Comparison of ENCODE assay signal across 15 cellular contexts in genomic region chr7:13115157-13115772, GRCh38.
A peak's percentile ranks its signal among the peaks of the same experiment; 100 is the strongest.
DNase-seq lines count a peak whose midpoint lies in the region; ATAC-seq and TF ChIP-seq lines count a peak whose summit lies in the region.
"Had no signal": no experiment of that assay in that cellular context is flagged by ENCODE, and none has a peak within 500 bp of the region (broad histone marks: within the 10 kb centered on the region; RNA-seq: fewer than 3 reads in every experiment).

No MANE protein-coding gene starts in this region.

- H3K36me3 ChIP-seq in Caco-2 (ENCODE audit: control insufficient read depth, insufficient read depth, low read length) (no peaks in the 10 kb centered on the region), transverse colon (no peaks in the 10 kb centered on the region)

- POLR2A ChIA-PET in Caco-2 (lab: Charles Lee): interaction anchor here (0.7 to 2.6 kb wide), 3 partner anchors 98 to 428 kb away, joined by 4 to 10 read pairs (median 4); partner anchors contain the start of gene ARL4A

- H3K9me3 ChIP-seq in Caco-2: no peaks in the 10 kb centered on the region
- H3K9me3 ChIP-seq in transverse colon: no peaks in the 10 kb centered on the region

- WGBS in transverse colon (ENCODE audit: low coverage in 1 of 2), 2 donors: 57 to 67% methylated on average over 5 of the region's 5 CpGs

- intact Hi-C loops in Caco-2 (cut with micrococcal nuclease; ENCODE audit: unreplicated experiment) (loop anchor here (1.0 to 5.0 kb wide), 8 partner anchors 98 to 475 kb away; partner anchors contain the start of gene ARL4A), transverse colon (cut with DNase I; ENCODE audit: low total_unique reads) (no loop called here)

- H3K4me1 Mint-ChIP-seq in Caco-2 (ENCODE audit: low read depth, unreplicated experiment): peaks cover 27% of the 10 kb centered on the region
- no peaks in the 10 kb centered on the region for H3K4me1 Mint-ChIP-seq in effector memory CD8-positive, alpha-beta T cell (ENCODE audit: low read depth in 2 of 2)
- H3K4me1 Mint-ChIP-seq: stimulated activated naive B cell treated with anti-CD40 and anti-IgM and Interleukin-4, amounts not matched to agents 10 μg/mL and 1 μg/mL and 100 μg/mL, for 72 hours had no signal

- no peaks in the 10 kb centered on the region for H3K27me3 Mint-ChIP-seq in Caco-2 (ENCODE audit: insufficient read depth, unreplicated experiment)
- peaks cover 5 to 10% of the 10 kb centered on the region in 2 donors for H3K27me3 Mint-ChIP-seq in effector memory CD8-positive, alpha-beta T cell
- H3K27me3 Mint-ChIP-seq: stimulated activated naive B cell treated with anti-CD40 and anti-IgM and Interleukin-4, amounts not matched to agents 10 μg/mL and 1 μg/mL and 100 μg/mL, for 72 hours had no signal

- TF ChIP-seq EP300 in transverse colon (IDR thresholded peaks at IDR 0.05; ENCODE audit: low read depth): no peak

- DNase-seq in Caco-2 (peak; percentile 33 to 54), NCI-H226 (peak; percentile 59), ecto neural progenitor cell (ENCODE audit: low spot score) (peak; percentile 50), myocyte (ENCODE audit: low read depth) (peak; percentile 46), substantia nigra (lab: John Stamatoyannopoulos, UW) (no peak), transverse colon (no peak)
- no peak for DNase-seq in activated naive CD4-positive, alpha-beta T cell (lab: John Stamatoyannopoulos, UW)
- DNase-seq in effector memory CD8-positive, alpha-beta T cell: no peak
- DNase-seq: central memory CD4-positive, alpha-beta T cell; KBM-7; left cardiac atrium; NCI-H2029; occipital lobe; stimulated activated naive B cell treated with anti-CD40 and anti-IgM and Interleukin-4, amounts not matched to agents 10 μg/mL and 1 μg/mL and 100 μg/mL, for 72 hours; T-helper 1 cell had no signal

- BruUV-seq in Caco-2 (replicated peaks; lab: Mats Ljungman, UMichigan): no TSS peak

- in situ Hi-C loops in transverse colon (cut with MboI; ENCODE audit: low pct_ligation_motif_present in 1 of 4, low pct_unique_long_range_greater_than_20kb in 1 of 4, low sequenced_read_pairs in 3 of 4): no loop called here

- peak overlapping the region; percentile 44 for H3K27ac Mint-ChIP-seq in Caco-2 (ENCODE audit: unreplicated experiment)
- no peak overlapping the region for H3K27ac Mint-ChIP-seq in effector memory CD8-positive, alpha-beta T cell
- H3K27ac Mint-ChIP-seq: stimulated activated naive B cell treated with anti-CD40 and anti-IgM and Interleukin-4, amounts not matched to agents 10 μg/mL and 1 μg/mL and 100 μg/mL, for 72 hours had no signal

- H3K4me3 ChIP-seq in Caco-2 (ENCODE audit: low read depth, low read length) (no peak overlapping the region), transverse colon (no peak overlapping the region)

- no peaks in the 10 kb centered on the region for H3K9me3 Mint-ChIP-seq in Caco-2 (ENCODE audit: unreplicated experiment)
- H3K9me3 Mint-ChIP-seq in effector memory CD8-positive, alpha-beta T cell: no peaks in the 10 kb centered on the region
- H3K9me3 Mint-ChIP-seq: stimulated activated naive B cell treated with anti-CD40 and anti-IgM and Interleukin-4, amounts not matched to agents 10 μg/mL and 1 μg/mL and 100 μg/mL, for 72 hours had no signal

- no peak for TF ChIP-seq POLR2A in transverse colon (IDR thresholded peaks at IDR 0.05)

- peaks cover 13% of the 10 kb centered on the region for H3K36me3 Mint-ChIP-seq in Caco-2 (ENCODE audit: insufficient read depth, unreplicated experiment)
- H3K36me3 Mint-ChIP-seq in effector memory CD8-positive, alpha-beta T cell (ENCODE audit: insufficient read depth): no peaks in the 10 kb centered on the region
- H3K36me3 Mint-ChIP-seq: stimulated activated naive B cell treated with anti-CD40 and anti-IgM and Interleukin-4, amounts not matched to agents 10 μg/mL and 1 μg/mL and 100 μg/mL, for 72 hours had no signal

- H3K4me3 Mint-ChIP-seq in Caco-2 (ENCODE audit: unreplicated experiment): peak overlapping the region; percentile 49
- no peak overlapping the region for H3K4me3 Mint-ChIP-seq in effector memory CD8-positive, alpha-beta T cell
- H3K4me3 Mint-ChIP-seq: stimulated activated naive B cell treated with anti-CD40 and anti-IgM and Interleukin-4, amounts not matched to agents 10 μg/mL and 1 μg/mL and 100 μg/mL, for 72 hours had no signal

- CTCF ChIA-PET in Caco-2 (lab: Charles Lee): interaction anchor here (1.3 to 2.3 kb wide), 2 partner anchors 98 to 429 kb away, joined by 4 to 31 read pairs; partner anchors contain the start of gene ARL4A

- no peak for ATAC-seq in effector memory CD8-positive, alpha-beta T cell (replicated peaks)
- ATAC-seq: left cardiac atrium; stimulated activated naive B cell treated with anti-CD40 and anti-IgM and Interleukin-4, amounts not matched to agents 10 μg/mL and 1 μg/mL and 100 μg/mL, for 72 hours had no signal

- H3K27ac ChIP-seq in substantia nigra (ENCODE audit: low read depth, low read length, poor library complexity, severe bottlenecking) (no peak overlapping the region), transverse colon (no peak overlapping the region)

- TF ChIP-seq CTCF in Caco-2 (IDR thresholded peaks at IDR 0.05; ENCODE audit: insufficient read depth in 1 of 2, low read depth in 1 of 2, low read length in 1 of 2, severe bottlenecking in 1 of 2, unreplicated experiment in 1 of 2) (peak in 1 of 2 experiments; percentile 18), transverse colon (IDR thresholded peaks at IDR 0.05) (no peak)

- H3K27me3 ChIP-seq in Caco-2 (replicated peaks; ENCODE audit: control insufficient read depth, insufficient read depth, low read length) (no peaks in the 10 kb centered on the region), transverse colon (no peaks in the 10 kb centered on the region)

- peaks cover 31% of the 10 kb centered on the region for H3K4me1 ChIP-seq in Caco-2
- no peaks in the 10 kb centered on the region for H3K4me1 ChIP-seq in transverse colon

Comparison
In these comparisons a context has a peak if more than half of its experiments do, and no peak if none do; other contexts are left out.
1. DNase-seq: peak in Caco-2 (2 of 2), NCI-H226 (single experiment), ecto neural progenitor cell (single experiment) and myocyte (single experiment); none in activated naive CD4-positive, alpha-beta T cell (0 of 4), effector memory CD8-positive, alpha-beta T cell (0 of 3), substantia nigra (0 of 49) and transverse colon (single experiment).